ENCODE assay signal across 8 cellular contexts in the genomic region with DNA sequence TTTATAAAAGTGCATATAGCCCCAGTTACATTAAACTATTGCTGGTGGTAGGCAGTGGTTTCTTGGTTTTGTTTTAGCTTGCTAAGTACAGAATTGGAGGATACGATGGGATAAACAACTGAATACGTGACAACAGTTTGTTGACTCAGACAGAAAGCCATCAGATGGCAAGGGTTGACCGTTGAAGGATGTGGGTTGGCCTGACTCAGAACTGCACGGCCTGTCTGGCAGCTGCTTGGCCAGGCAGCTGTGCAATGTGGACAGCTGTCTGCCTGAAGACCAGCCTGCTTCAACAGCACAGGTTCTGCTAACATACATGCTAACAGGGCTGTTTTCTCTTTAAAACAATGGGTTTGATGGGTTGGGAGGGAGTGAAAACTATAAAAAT. TPM values are rescaled to one million over a fixed set of nuclear protein-coding genes. Genes with fewer than 3 reads are reported as not detected.
A peak's percentile ranks its signal among the peaks of the same experiment; 100 is the strongest.
DNase-seq lines count a peak whose midpoint lies in the region; ATAC-seq and TF ChIP-seq lines count a peak whose summit lies in the region.

No MANE protein-coding gene starts in this region.

- no peak for TF ChIP-seq CTCF in BE2C (IDR thresholded peaks at IDR 0.05; ENCODE audit: low read depth, low read length)

- intact Hi-C loops in posterior vena cava (cut with DNase I): no loop called here

- ATAC-seq in GM19372 (IDR thresholded peaks at IDR 0.05; ENCODE audit: low read depth, unreplicated experiment) (peak; percentile 99), HG03139 (IDR thresholded peaks at IDR 0.05; ENCODE audit: unreplicated experiment) (peak; percentile 100)

- H3K27me3 ChIP-seq in BE2C: no peaks in the 10 kb centered on the region

- DNase-seq in GM04504 (ENCODE audit: low read depth) (peak; percentile 62), RPMI7951 (ENCODE audit: low read depth) (peak; percentile 96), foreskin melanocyte (peak; percentile 66), inferior parietal cortex (ENCODE audit: extremely low spot score) (no peak), BE2C (no peak), posterior vena cava (ENCODE audit: low spot score) (no peak)

- H3K36me3 ChIP-seq in BE2C: no peaks in the 10 kb centered on the region

- H3K9me3 ChIP-seq in BE2C: no peaks in the 10 kb centered on the region

- H3K4me3 ChIP-seq in BE2C (ENCODE audit: low read depth, low read length): no peak overlapping the region

- no peaks in the 10 kb centered on the region for H3K4me1 ChIP-seq in BE2C

RNA-seq across cellular contexts. Expression of a gene that starts 46.6 kb away (rescaled TPM):
- total RNA-seq in RPMI7951 (2014; rRNA removed; shearing (Covaris generic)): 82.5 and 96.2 TPM in 2 replicates
- 21.2 TPM for polyA plus RNA-seq in BE2C (2012; ENCODE audit: insufficient read depth, insufficient read length, low read depth)
- total RNA-seq in posterior vena cava: 10 to 100 TPM; 51.0 to 58.9 TPM

RNA-seq across cellular contexts. Expression of a gene that starts 46.8 kb away (rescaled TPM):
- 0.59 TPM in 1 of 2 replicates, not detected in the other for total RNA-seq in RPMI7951 (2014; rRNA removed; shearing (Covaris generic))
- polyA plus RNA-seq in BE2C (2012; ENCODE audit: insufficient read depth, insufficient read length, low read depth): 1.3 TPM
- total RNA-seq in posterior vena cava: 1 to 10 TPM; 2.7 to 5.0 TPM

Comparison
In these comparisons a context has a peak if more than half of its experiments do, and no peak if none do; other contexts are left out.
1. DNase-seq: peak in GM04504 (single experiment), RPMI7951 (single experiment) and foreskin melanocyte (single experiment); none in inferior parietal cortex (single experiment), BE2C (single experiment) and posterior vena cava (single experiment).